ENCODE assay signal across 12 cellular contexts in the genomic region with DNA sequence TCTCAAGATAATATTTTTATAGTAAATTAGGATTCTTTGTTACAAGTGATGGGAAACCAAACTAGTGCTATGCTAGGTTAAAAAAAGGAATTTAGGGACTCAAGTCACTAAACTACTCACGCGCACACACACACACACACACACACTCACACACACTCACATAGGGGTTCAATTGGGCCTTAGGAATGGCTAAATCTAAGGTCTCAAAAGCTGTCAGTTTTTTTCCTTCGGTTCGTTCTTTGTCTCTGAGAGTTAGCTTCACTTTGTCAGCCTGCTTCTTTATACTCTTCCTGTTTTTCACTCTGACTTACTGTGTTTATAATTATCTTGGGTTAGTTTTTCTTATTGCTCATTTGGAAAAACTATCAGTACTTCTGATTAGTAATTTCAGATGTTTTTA.
A peak's percentile ranks its signal among the peaks of the same experiment; 100 is the strongest.
DNase-seq lines count a peak whose midpoint lies in the region; ATAC-seq and TF ChIP-seq lines count a peak whose summit lies in the region.
"Had no signal": no experiment of that assay in that cellular context is flagged by ENCODE, and none has a peak within 500 bp of the region (broad histone marks: within the 10 kb centered on the region; RNA-seq: fewer than 3 reads in every experiment).

No MANE protein-coding gene starts in this region.

- intact Hi-C loops in left ventricle myocardium inferior (cut with micrococcal nuclease): no loop called here
- intact Hi-C loops in testis (cut with DNase I; ENCODE audit: low total_unique reads): no loop called here
- intact Hi-C loops in head of caudate nucleus (cut with DNase I): no loop called here

- H3K4me1 ChIP-seq in left ventricle myocardium inferior: peaks cover 44% of the 10 kb centered on the region
- no peaks in the 10 kb centered on the region for H3K4me1 ChIP-seq in testis

- DNase-seq in GM06990 (ENCODE audit: extremely low read depth, insufficient read length): no peak
- DNase-seq in left ventricle myocardium inferior: no peak
- no peak for DNase-seq in NCI-H2029 (lab: John Stamatoyannopoulos, UW)
- no peak for DNase-seq in testis
- DNase-seq in head of caudate nucleus: no peak
- DNase-seq: DMS79 treated with DMSO at 0.1 percent for 48 hours; effector CD4-positive, alpha-beta T cell; occipital lobe; WERI-Rb-1 had no signal

- TF ChIP-seq CTCF in GM06990 (IDR thresholded peaks at IDR 0.05; ENCODE audit: insufficient read depth, low read length, poor library complexity, severe bottlenecking) (no peak), WI38 (IDR thresholded peaks at IDR 0.05; ENCODE audit: low read depth, low read length) (no peak), left ventricle myocardium inferior (IDR thresholded peaks at IDR 0.05; ENCODE audit: borderline replicate concordance) (no peak), testis (IDR thresholded peaks at IDR 0.05) (no peak)

- peaks cover 7% of the 10 kb centered on the region for H3K9me3 ChIP-seq in left ventricle myocardium inferior (replicated peaks)
- H3K9me3 ChIP-seq in testis: no peaks in the 10 kb centered on the region

- 48 to 65% methylated on average over 4 of the region's 4 CpGs for WGBS in testis, 2 donors

- ATAC-seq in GM19455 (IDR thresholded peaks at IDR 0.05; ENCODE audit: unreplicated experiment): no peak

- peak overlapping the region; percentile 65 for H3K27ac ChIP-seq in left ventricle myocardium inferior (replicated peaks)
- H3K27ac ChIP-seq in skin epidermis: peak overlapping the region in 17 of 21 experiments; percentile 4 to 73 (median 47)
- peak overlapping the region in 1 of 2 donors; percentile 5 for H3K27ac ChIP-seq in testis
- H3K27ac ChIP-seq: WERI-Rb-1 had no signal

- no peaks in the 10 kb centered on the region for H3K36me3 ChIP-seq in GM06990 (ENCODE audit: control insufficient read depth, insufficient read depth, low read length)
- no peaks in the 10 kb centered on the region for H3K36me3 ChIP-seq in left ventricle myocardium inferior
- no peaks in the 10 kb centered on the region for H3K36me3 ChIP-seq in testis (ENCODE audit: low read depth, missing control alignments)
- H3K36me3 ChIP-seq: WERI-Rb-1 had no signal

- no peak for TF ChIP-seq POLR2A in testis (IDR thresholded peaks at IDR 0.05)

- H3K27me3 ChIP-seq in GM06990 (replicated peaks; ENCODE audit: control insufficient read depth, insufficient read depth, low read length) (no peaks in the 10 kb centered on the region), left ventricle myocardium inferior (ENCODE audit: low read depth) (no peaks in the 10 kb centered on the region), testis (no peaks in the 10 kb centered on the region)

- H3K4me3 ChIP-seq in GM06990 (replicated peaks; ENCODE audit: low read depth, low read length) (peak overlapping the region; percentile 10; the same call in 1 of the 2 replicates), WI38 (ENCODE audit: low read depth, low read length) (peak overlapping the region; percentile 41), left ventricle myocardium inferior (no peak overlapping the region), skin epidermis (no peak overlapping the region), testis (no peak overlapping the region)

Comparison
In these comparisons a context has a peak if more than half of its experiments do, and no peak if none do; other contexts are left out.
1. H3K4me3 ChIP-seq: peak in GM06990 (single experiment) and WI38 (single experiment); none in left ventricle myocardium inferior (single experiment), skin epidermis (0 of 7) and testis (0 of 2).